20 cellular contexts compared by ENCODE assay signal in genomic region chr9:134914501-134914834, GRCh38. TPM values are rescaled to one million over a fixed set of nuclear protein-coding genes. Genes with fewer than 3 reads are reported as not detected.
DNase-seq lines count a peak whose midpoint lies in the region; ATAC-seq and TF ChIP-seq lines count a peak whose summit lies in the region.
"Had no signal": no experiment of that assay in that cellular context is flagged by ENCODE, and none has a peak within 500 bp of the region (broad histone marks: within the 10 kb centered on the region; RNA-seq: fewer than 3 reads in every experiment).

No MANE protein-coding gene starts in this region.

- TF ChIP-seq CTCF in CD14-positive monocyte (IDR thresholded peaks at IDR 0.05) (no peak), colonic mucosa (IDR thresholded peaks at IDR 0.05) (no peak), nephron progenitor cell (IDR thresholded peaks at IDR 0.05) (no peak), type B pancreatic cell (conservative IDR thresholded peaks at IDR 0.05) (no peak)

- H3K27me3 Mint-ChIP-seq in CD14-positive monocyte (ENCODE audit: low read depth in 3 of 3) (peaks cover 0 to 6% (median 0%) of the 10 kb centered on the region in 3 donors), nephron progenitor cell (ENCODE audit: low read depth, poor library complexity) (peaks cover 20% of the 10 kb centered on the region), type B pancreatic cell (peaks cover 8% of the 10 kb centered on the region)

- H3K27ac ChIP-seq in colonic mucosa, result no peak overlapping the region

- no peak for TF ChIP-seq POLR2A in GM18505 (IDR thresholded peaks at IDR 0.05; ENCODE audit: borderline replicate concordance, extremely low read depth, insufficient read depth, insufficient read length)

- H3K27me3 ChIP-seq in colonic mucosa, result no peaks in the 10 kb centered on the region

- H3K27ac Mint-ChIP-seq in CD14-positive monocyte, result peak overlapping the region; percentile 64 to 98 (median 97)
- peak overlapping the region; percentile 62 for H3K27ac Mint-ChIP-seq in nephron progenitor cell
- H3K27ac Mint-ChIP-seq in type B pancreatic cell, result no peak overlapping the region
- H3K27ac Mint-ChIP-seq: CD8-positive, alpha-beta T cell had no signal

- H3K4me1 ChIP-seq in colonic mucosa, result no peaks in the 10 kb centered on the region
- H3K4me1 ChIP-seq: Caco-2 had no signal

- intact Hi-C loops in CD14-positive monocyte (cut with micrococcal nuclease), result no loop called here
- intact Hi-C loops in colonic mucosa (cut with DNase I), result no loop called here

- H3K4me1 Mint-ChIP-seq in CD14-positive monocyte, result peaks cover 70% of the 10 kb centered on the region
- peaks cover 20% of the 10 kb centered on the region for H3K4me1 Mint-ChIP-seq in nephron progenitor cell
- no peaks in the 10 kb centered on the region for H3K4me1 Mint-ChIP-seq in type B pancreatic cell (ENCODE audit: unreplicated experiment)

- no peaks in the 10 kb centered on the region for H3K36me3 ChIP-seq in colonic mucosa

- H3K36me3 Mint-ChIP-seq in CD14-positive monocyte (peaks cover 75 to 87% of the 10 kb centered on the region in 2 donors), nephron progenitor cell (ENCODE audit: low read depth) (peaks cover 5% of the 10 kb centered on the region), type B pancreatic cell (no peaks in the 10 kb centered on the region)
- H3K36me3 Mint-ChIP-seq: CD8-positive, alpha-beta T cell had no signal

- peak overlapping the region; percentile 98 to 99 for H3K4me3 Mint-ChIP-seq in CD14-positive monocyte
- no peak overlapping the region for H3K4me3 Mint-ChIP-seq in nephron progenitor cell
- H3K4me3 Mint-ChIP-seq in type B pancreatic cell, result no peak overlapping the region
- H3K4me3 Mint-ChIP-seq: CD8-positive, alpha-beta T cell had no signal

- no peak overlapping the region for H3K4me3 ChIP-seq in colonic mucosa

- H3K9me3 ChIP-seq in colonic mucosa, result no peaks in the 10 kb centered on the region
- H3K9me3 ChIP-seq: Caco-2, SK-N-SH had no signal

- ATAC-seq in GM18511 (IDR thresholded peaks at IDR 0.05; ENCODE audit: unreplicated experiment) (no peak), GM18505 (IDR thresholded peaks at IDR 0.05; ENCODE audit: unreplicated experiment) (no peak)
- ATAC-seq: CD8-positive, alpha-beta T cell had no signal

- H3K9ac ChIP-seq in colonic mucosa (ENCODE audit: low read depth in 2 of 2, low read length in 2 of 2), result no peak overlapping the region
- H3K9ac ChIP-seq: SK-N-SH had no signal

- no peak for DNase-seq in CD14-positive monocyte (ENCODE audit: low spot score)
- DNase-seq in colonic mucosa, result peak; percentile 6
- no peak for DNase-seq in nephron progenitor cell
- DNase-seq in type B pancreatic cell (ENCODE audit: extremely low spot score, unreplicated experiment), result peak; percentile 50
- DNase-seq in NCI-H2107 treated with DMSO at 0.1 percent for 48 hours (lab: John Stamatoyannopoulos, UW; ENCODE audit: unreplicated experiment), result no peak
- DNase-seq: Caco-2; CD8-positive, alpha-beta T cell; NCI-H1092; NCI-H1417 treated with DMSO at 0.1 percent for 48 hours; NCI-H1694 treated with DMSO at 0.1 percent for 48 hours; NCI-H2081; NCI-H524; NCI-H748 treated with DMSO at 0.1 percent for 48 hours; SK-N-SH had no signal

- peaks cover 31 to 55% (median 42%) of the 10 kb centered on the region in 7 donors for H3K9me3 Mint-ChIP-seq in CD14-positive monocyte
- peaks cover 12% of the 10 kb centered on the region for H3K9me3 Mint-ChIP-seq in nephron progenitor cell
- H3K9me3 Mint-ChIP-seq in type B pancreatic cell, result peaks cover under 1% of the 10 kb centered on the region

RNA-seq across cellular contexts. Expression of gene FCN1, which starts 3.2 kb away (rescaled TPM):
- polyA plus RNA-seq in CD14-positive monocyte, result 1,000 to 10,000 TPM; 6,268 to 7,680 TPM
- total RNA-seq in colonic mucosa (1 to 10 TPM in 1 of 2 donors, under 1 TPM in 1; 0.79 to 4.6 TPM), type B pancreatic cell (ENCODE audit: low replicate concordance) (not detected in 2 replicates)
- total RNA-seq: A172, Caco-2, H1, HT-29 had no signal
- polyA plus RNA-seq: BJ, H1, SK-N-SH had no signal

RNA-seq across cellular contexts. Expression of gene FCN2, which starts 33.9 kb away (rescaled TPM):
- not detected for polyA plus RNA-seq in CD14-positive monocyte
- not detected for total RNA-seq in colonic mucosa
- total RNA-seq in type B pancreatic cell (ENCODE audit: low replicate concordance), result not detected in 2 replicates
- total RNA-seq: A172; Caco-2; CD8-positive, alpha-beta T cell; H1; HT-29 had no signal
- polyA plus RNA-seq: BJ, H1, SK-N-SH had no signal

Comparison
In these comparisons a context has a peak if more than half of its experiments do, and no peak if none do; other contexts are left out.
1. DNase-seq: peak in colonic mucosa (single experiment) and type B pancreatic cell (single experiment); none in CD14-positive monocyte (single experiment), nephron progenitor cell (single experiment) and NCI-H2107 treated with DMSO at 0.1 percent for 48 hours (single experiment).
2. H3K4me3 Mint-ChIP-seq: peak in CD14-positive monocyte (2 of 2); none in nephron progenitor cell (single experiment) and type B pancreatic cell (single experiment).